19 cellular contexts compared by ENCODE assay signal in genomic region chr3:132284756-132285619, GRCh38. TPM values are rescaled to one million over a fixed set of nuclear protein-coding genes. Genes with fewer than 3 reads are reported as not detected.
DNase-seq lines count a peak whose midpoint lies in the region; ATAC-seq, FAIRE-seq and TF ChIP-seq lines count a peak whose summit lies in the region.
"Had no signal": no experiment of that assay in that cellular context is flagged by ENCODE, and none has a peak within 500 bp of the region (broad histone marks: within the 10 kb centered on the region; RNA-seq: fewer than 3 reads in every experiment).

No MANE protein-coding gene starts in this region.

- peak overlapping the region in 6 of 11 experiments; percentile 66 to 80 (median 74); a peak in 11 of 22 replicates for H3K9ac ChIP-seq in BLaER1 treated with 17β-estradiol and CSF1 and Interleukin-3, amounts not matched to agents 10 nM and 100 nM
- H3K9ac ChIP-seq: GM23248 had no signal

- H3K4me1 ChIP-seq in BLaER1 treated with 17β-estradiol and CSF1 and Interleukin-3, amounts not matched to agents 10 nM and 100 nM = peaks cover 0 to 91% (median 60%) of the 10 kb centered on the region in 10 experiments; a peak in 15 of 20 replicates
- peaks cover 0 to 19% (median 0%) of the 10 kb centered on the region in 12 donors for H3K4me1 ChIP-seq in heart left ventricle

- peak overlapping the region; percentile 70 for H3K27ac Mint-ChIP-seq in mesothelial cell of epicardium
- H3K27ac Mint-ChIP-seq: nephron progenitor cell had no signal

- H3K4me1 Mint-ChIP-seq in mesothelial cell of epicardium = peaks cover 52% of the 10 kb centered on the region

- WGBS in heart left ventricle, 4 donors = 46 to 76% (median 68%) methylated on average over 19 to 33 of the region's 33 CpGs

- peaks cover 8% of the 10 kb centered on the region for H3K36me3 Mint-ChIP-seq in mesothelial cell of epicardium

- peak overlapping the region in 7 of 11 experiments; percentile 62 to 91 (median 78); a peak in 13 of 22 replicates for H3K4me2 ChIP-seq in BLaER1 treated with 17β-estradiol and CSF1 and Interleukin-3, amounts not matched to agents 10 nM and 100 nM

- H3K4me3 Mint-ChIP-seq in mesothelial cell of epicardium = no peak overlapping the region
- H3K4me3 Mint-ChIP-seq: nephron progenitor cell had no signal

- intact Hi-C loops in heart left ventricle (cut with DNase I) = loop anchor here in 1 of 10 donors (5.0 kb wide), 1 partner anchor 32 kb away; the partner anchor contains the start of gene ACP3

- no peaks in the 10 kb centered on the region for H3K27me3 ChIP-seq in BLaER1 treated with 17β-estradiol and CSF1 and Interleukin-3, amounts not matched to agents 10 nM and 100 nM
- H3K27me3 ChIP-seq in heart left ventricle = no peaks in the 10 kb centered on the region

- no peaks in the 10 kb centered on the region for H3K27me3 Mint-ChIP-seq in mesothelial cell of epicardium (ENCODE audit: low read depth)

- peak; percentile 35 for DNase-seq in NB4 (ENCODE audit: low read depth)
- no peak for DNase-seq in heart left ventricle
- DNase-seq in mesothelial cell of epicardium (ENCODE audit: low spot score in 2 of 2, unreplicated experiment in 2 of 2) = no peak
- DNase-seq in NCI-H748 treated with DMSO at 0.1 percent for 48 hours (lab: John Stamatoyannopoulos, UW) = no peak
- DNase-seq in NCI-H2196 treated with DMSO at 0.1 percent for 48 hours (lab: John Stamatoyannopoulos, UW; ENCODE audit: unreplicated experiment) = no peak
- DNase-seq in RCC 7860 (ENCODE audit: low spot score) = no peak
- DNase-seq in activated CD4-positive, CD25-positive, alpha-beta regulatory T cell (lab: John Stamatoyannopoulos, UW) = no peak
- DNase-seq: activated CD4-positive, CD25-positive, alpha-beta regulatory T cell treated with anti-CD3 and anti-CD28 coated beads, Interleukin-2, amount 50 U/mL, for 72 hours; activated T-cell treated with anti-CD3 and anti-CD28 coated beads, Interleukin-2, amount 50 U/mL, for 48 hours; DMS153; GM23248; NCI-H1092 treated with DMSO at 0.1 percent for 48 hours; NCI-H524 treated with DMSO at 0.1 percent for 48 hours; nephron progenitor cell had no signal

- H3K36me3 ChIP-seq in BLaER1 treated with 17β-estradiol and CSF1 and Interleukin-3, amounts not matched to agents 10 nM and 100 nM = peaks cover 0 to 14% (median 0%) of the 10 kb centered on the region in 11 experiments; a peak in 2 of 22 replicates
- no peaks in the 10 kb centered on the region for H3K36me3 ChIP-seq in heart left ventricle

- H3K9me3 ChIP-seq in BLaER1 treated with 17β-estradiol and CSF1 and Interleukin-3, amounts not matched to agents 10 nM and 100 nM (replicated peaks in 1 of 11) = peaks cover 0 to 63% (median 10%) of the 10 kb centered on the region in 11 experiments; a peak in 14 of 22 replicates
- H3K9me3 ChIP-seq in heart left ventricle = peaks cover 0 to 11% (median 0%) of the 10 kb centered on the region in 12 donors

- ATAC-seq in heart left ventricle = peak in 3 of 4 donors; percentile 26 to 44 (median 36)
- ATAC-seq: GM12878 had no signal

- no peaks in the 10 kb centered on the region for H4K20me1 ChIP-seq in BLaER1 treated with 17β-estradiol and CSF1 and Interleukin-3, amounts not matched to agents 10 nM and 100 nM

- H3K27ac ChIP-seq in BLaER1 treated with 17β-estradiol and CSF1 and Interleukin-3, amounts not matched to agents 10 nM and 100 nM = peak overlapping the region in 10 of 11 experiments; percentile 16 to 95 (median 89); a peak in 18 of 22 replicates
- peak overlapping the region in 2 of 12 donors; percentile 52 to 90 for H3K27ac ChIP-seq in heart left ventricle
- H3K27ac ChIP-seq: GM23248, SK-N-MC had no signal

- no peak for FAIRE-seq in RCC 7860 (lab: Jason Lieb, UNC)
- FAIRE-seq: GM12878, keratinocyte had no signal

- TF ChIP-seq CTCF in NB4 (IDR thresholded peaks at IDR 0.05; ENCODE audit: low read depth, low read length) (no peak), heart left ventricle (IDR thresholded peaks at IDR 0.05) (peak in 4 of 12 donors; percentile 18 to 28 (median 19)), mesothelial cell of epicardium (IDR thresholded peaks at IDR 0.05; ENCODE audit: unreplicated experiment) (no peak)

- peaks cover 22% of the 10 kb centered on the region for H3K9me3 Mint-ChIP-seq in mesothelial cell of epicardium

- TF ChIP-seq POLR2A in NB4 (IDR thresholded peaks at IDR 0.05; ENCODE audit: extremely low read depth, insufficient read length) = no peak
- TF ChIP-seq POLR2A in heart left ventricle (IDR thresholded peaks at IDR 0.05) = no peak

- H3K4me3 ChIP-seq in BLaER1 treated with 17β-estradiol and CSF1 and Interleukin-3, amounts not matched to agents 10 nM and 100 nM = peak overlapping the region in 1 of 10 experiments; percentile 27; a peak in 2 of 20 replicates
- no peak overlapping the region for H3K4me3 ChIP-seq in NB4 (ENCODE audit: low read depth, low read length)
- H3K4me3 ChIP-seq in heart left ventricle = peak overlapping the region in 4 of 12 donors; percentile 7 to 18 (median 14)
- H3K4me3 ChIP-seq: GM12878, GM23248, SK-N-MC had no signal

RNA-seq across cellular contexts. Expression of gene ACP3, which starts 32.2 kb away (rescaled TPM):
- total RNA-seq in heart left ventricle (1 to 10 TPM in 4 of 9 donors, under 1 TPM in 4, not detected in 1; 0.21 to 6.2 (median 1.0) TPM), mesothelial cell of epicardium (25.5 to 28.0 TPM (median 27.8 TPM) in 3 replicates)
- polyA plus RNA-seq in heart left ventricle = under 1 TPM; 0.08 to 0.25 TPM
- total RNA-seq: dermis microvascular lymphatic vessel endothelial cell, GM12878 had no signal
